19 cellular contexts compared by ENCODE assay signal in the genomic region with DNA sequence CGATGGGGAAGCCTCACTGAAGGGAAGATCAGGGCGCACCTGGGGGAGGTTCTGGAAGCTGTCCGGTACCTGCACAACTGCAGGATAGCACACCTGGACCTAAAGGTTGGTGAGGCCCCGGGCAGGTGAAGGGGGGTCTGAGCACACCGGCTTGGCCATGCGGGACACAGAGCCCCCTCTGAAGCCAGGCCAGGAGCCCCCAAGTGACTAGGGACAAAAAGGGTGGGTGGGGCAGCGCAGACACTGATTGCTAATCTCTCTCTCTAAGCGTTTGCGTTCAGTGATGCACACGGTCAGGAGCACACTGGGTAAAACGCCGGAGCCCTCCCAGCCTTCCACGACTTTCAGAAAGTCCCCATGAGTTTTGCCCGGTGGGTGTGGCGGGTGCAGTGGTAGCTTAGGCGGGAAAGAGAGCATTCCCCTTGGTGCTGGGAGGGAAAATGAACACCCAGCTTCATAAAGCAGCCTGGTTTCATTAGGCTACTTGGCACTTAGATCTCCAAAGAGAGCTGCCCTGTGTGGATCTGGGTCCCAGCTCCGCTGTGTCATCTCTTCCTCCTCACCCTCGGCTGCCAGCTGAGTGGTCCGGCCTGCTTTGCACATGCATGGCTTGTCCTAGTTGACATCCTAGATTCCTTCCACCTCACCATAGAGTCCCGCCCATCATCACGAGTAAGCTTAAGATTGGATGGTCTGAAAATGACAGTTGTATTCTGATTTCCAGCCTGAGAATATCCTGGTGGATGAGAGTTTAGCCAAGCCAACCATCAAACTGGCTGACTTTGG.
"Had no signal": no experiment of that assay in that cellular context is flagged by ENCODE, and none has a peak within 500 bp of the region (broad histone marks: within the 10 kb centered on the region; RNA-seq: fewer than 3 reads in every experiment).

No MANE protein-coding gene starts in this region.

- H3K9me3 Mint-ChIP-seq: activated CD4-positive, alpha-beta T cell treated with anti-CD3 and anti-CD28 coated beads, Interleukin-2, amount 10 ng/mL, durations not matched to agents 7 days and 5 days; activated naive CD4-positive, alpha-beta T cell treated with anti-CD3 and anti-CD28 coated beads, Interleukin-2, amount 10 ng/mL, durations not matched to agents 7 days and 5 days; activated T-cell treated with anti-CD3 and anti-CD28 coated beads, Interleukin-2, amount 50 U/mL, for 24 hours; memory B cell; naive B cell; T-cell had no signal

- H3K27me3 Mint-ChIP-seq: activated CD4-positive, alpha-beta T cell treated with anti-CD3 and anti-CD28 coated beads, Interleukin-2, amount 10 ng/mL, durations not matched to agents 7 days and 5 days; activated naive CD4-positive, alpha-beta T cell treated with anti-CD3 and anti-CD28 coated beads, Interleukin-2, amount 10 ng/mL, durations not matched to agents 7 days and 5 days; activated T-cell treated with anti-CD3 and anti-CD28 coated beads, Interleukin-2, amount 50 U/mL, for 24 hours; memory B cell; naive B cell; T-cell had no signal

- DNase-seq: activated CD4-positive, alpha-beta T cell treated with anti-CD3 and anti-CD28 coated beads, Interleukin-2, amount 10 ng/mL, durations not matched to agents 7 days and 5 days; activated CD8-positive, alpha-beta T cell treated with anti-CD3 and anti-CD28 coated beads, Interleukin-2, amount 10 ng/mL, durations not matched to agents 7 days and 5 days; activated naive CD4-positive, alpha-beta T cell treated with anti-CD3 and anti-CD28 coated beads, Interleukin-2, amount 10 ng/mL, durations not matched to agents 7 days and 5 days; activated T-cell treated with anti-CD3 and anti-CD28 coated beads, Interleukin-2, amount 50 U/mL, for 24 hours; aorta; cortex of kidney; effector CD4-positive, alpha-beta T cell; left ventricle myocardium superior; naive B cell; sigmoid colon; stimulated activated naive CD4-positive, alpha-beta T cell; substantia nigra; T-cell; T-helper 9 cell; tibial artery had no signal

- H3K27me3 ChIP-seq: breast epithelium, pancreas, sigmoid colon, tibial artery had no signal

- H3K36me3 Mint-ChIP-seq: activated naive CD4-positive, alpha-beta T cell treated with anti-CD3 and anti-CD28 coated beads, Interleukin-2, amount 10 ng/mL, durations not matched to agents 7 days and 5 days; T-cell had no signal

- H3K27ac ChIP-seq: breast epithelium, pancreas, sigmoid colon, tibial artery had no signal

- H3K27ac Mint-ChIP-seq: activated CD4-positive, alpha-beta T cell treated with anti-CD3 and anti-CD28 coated beads, Interleukin-2, amount 10 ng/mL, durations not matched to agents 7 days and 5 days; activated CD8-positive, alpha-beta T cell treated with anti-CD3 and anti-CD28 coated beads, Interleukin-2, amount 10 ng/mL, durations not matched to agents 7 days and 5 days; activated naive CD4-positive, alpha-beta T cell treated with anti-CD3 and anti-CD28 coated beads, Interleukin-2, amount 10 ng/mL, durations not matched to agents 7 days and 5 days; activated T-cell treated with anti-CD3 and anti-CD28 coated beads, Interleukin-2, amount 50 U/mL, for 24 hours; memory B cell; T-cell had no signal

- H3K4me1 ChIP-seq: breast epithelium, pancreas, sigmoid colon, tibial artery had no signal

- H3K4me3 Mint-ChIP-seq: activated CD4-positive, alpha-beta T cell treated with anti-CD3 and anti-CD28 coated beads, Interleukin-2, amount 10 ng/mL, durations not matched to agents 7 days and 5 days; activated CD8-positive, alpha-beta T cell treated with anti-CD3 and anti-CD28 coated beads, Interleukin-2, amount 10 ng/mL, durations not matched to agents 7 days and 5 days; activated naive CD4-positive, alpha-beta T cell treated with anti-CD3 and anti-CD28 coated beads, Interleukin-2, amount 10 ng/mL, durations not matched to agents 7 days and 5 days; activated T-cell treated with anti-CD3 and anti-CD28 coated beads, Interleukin-2, amount 50 U/mL, for 24 hours; memory B cell; naive B cell; T-cell had no signal

- ATAC-seq: activated CD8-positive, alpha-beta T cell treated with anti-CD3 and anti-CD28 coated beads, Interleukin-2, amount 10 ng/mL, durations not matched to agents 7 days and 5 days; esophagus mucosa; left ventricle myocardium superior; pancreas had no signal

- H3K4me1 Mint-ChIP-seq: activated CD4-positive, alpha-beta T cell treated with anti-CD3 and anti-CD28 coated beads, Interleukin-2, amount 10 ng/mL, durations not matched to agents 7 days and 5 days; activated naive CD4-positive, alpha-beta T cell treated with anti-CD3 and anti-CD28 coated beads, Interleukin-2, amount 10 ng/mL, durations not matched to agents 7 days and 5 days; memory B cell; T-cell had no signal

- H3K4me3 ChIP-seq: breast epithelium, pancreas, sigmoid colon, tibial artery had no signal

- H3K9me3 ChIP-seq: breast epithelium, pancreas, sigmoid colon, tibial artery had no signal
